Comparison of ENCODE assay signal across 24 cellular contexts in the genomic region with DNA sequence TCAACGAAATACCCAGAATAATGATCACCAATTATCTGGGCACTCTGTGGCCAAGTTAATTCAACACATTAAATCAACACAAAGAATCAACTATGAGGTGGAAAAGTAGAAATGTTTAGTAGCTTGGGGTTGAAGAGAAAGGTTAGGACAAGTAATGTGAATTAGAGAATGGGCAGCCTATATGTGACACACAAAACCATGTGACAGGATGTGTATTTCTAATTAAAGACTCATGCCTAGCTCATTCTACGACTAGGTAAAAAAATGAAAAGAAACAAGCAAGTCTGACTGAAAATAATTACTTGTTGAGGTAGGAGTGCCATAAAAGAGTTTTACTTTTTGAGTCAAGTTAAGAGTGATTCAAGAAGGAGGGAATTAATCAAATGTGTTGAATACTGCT.
"Had no signal": no experiment of that assay in that cellular context is flagged by ENCODE, and none has a peak within 500 bp of the region (broad histone marks: within the 10 kb centered on the region; RNA-seq: fewer than 3 reads in every experiment).

No MANE protein-coding gene starts in this region.

- H3K27me3 ChIP-seq: brain microvascular endothelial cell, dorsolateral prefrontal cortex had no signal

- DNase-seq: activated CD4-positive, alpha-beta T cell treated with anti-CD3 and anti-CD28 coated beads for 48 hours; activated CD4-positive, alpha-beta T cell treated with anti-CD3 and anti-CD28 coated beads, Interleukin-2, amount 50 U/mL, for 1 hour; activated CD4-positive, alpha-beta T cell treated with anti-CD3 and anti-CD28 coated beads, Interleukin-2, amount 50 U/mL, for 48 hours; activated CD8-positive, alpha-beta memory T cell treated with anti-CD3 and anti-CD28 coated beads for 24 hours; activated CD8-positive, alpha-beta T cell treated with anti-CD3 and anti-CD28 coated beads for 36 hours; activated effector memory CD4-positive, alpha-beta T cell treated with Interleukin-2 at 50 U/mL for 16 hours; activated gamma-delta T cell treated with Interleukin-2 at 50 U/mL for 16 hours; activated naive CD4-positive, alpha-beta T cell treated with anti-CD3 and anti-CD28 coated beads, Interleukin-2, amount 50 U/mL, for 16 hours; activated naive CD4-positive, alpha-beta T cell treated with Interleukin-2 at 50 U/mL for 16 hours; activated T-cell treated with anti-CD3 and anti-CD28 coated beads, Interleukin-2, amount 50 U/mL, for 4 hours; amniotic stem cell; anterior cingulate cortex; brain microvascular endothelial cell; dorsolateral prefrontal cortex; effector memory CD4-positive, alpha-beta T cell; endodermal cell; foreskin fibroblast; head of caudate nucleus; T-helper 2 cell had no signal

- ATAC-seq: activated CD8-positive, alpha-beta T cell treated with anti-CD3 and anti-CD28 coated beads for 36 hours; activated T-cell treated with anti-CD3 and anti-CD28 coated beads, Interleukin-2, amount 50 U/mL, for 4 hours; activated T-helper 17 cell treated with anti-CD3 and anti-CD28 coated beads, Interleukin-2, amount 50 U/mL, for 72 hours; esophagus mucosa; WTC11 had no signal

- H3K27ac ChIP-seq: brain microvascular endothelial cell, coronary artery, dorsolateral prefrontal cortex, VCaP had no signal

- H3K4me3 ChIP-seq: coronary artery, dorsolateral prefrontal cortex had no signal

- H3K36me3 ChIP-seq: brain microvascular endothelial cell had no signal
